In the genomic region with DNA sequence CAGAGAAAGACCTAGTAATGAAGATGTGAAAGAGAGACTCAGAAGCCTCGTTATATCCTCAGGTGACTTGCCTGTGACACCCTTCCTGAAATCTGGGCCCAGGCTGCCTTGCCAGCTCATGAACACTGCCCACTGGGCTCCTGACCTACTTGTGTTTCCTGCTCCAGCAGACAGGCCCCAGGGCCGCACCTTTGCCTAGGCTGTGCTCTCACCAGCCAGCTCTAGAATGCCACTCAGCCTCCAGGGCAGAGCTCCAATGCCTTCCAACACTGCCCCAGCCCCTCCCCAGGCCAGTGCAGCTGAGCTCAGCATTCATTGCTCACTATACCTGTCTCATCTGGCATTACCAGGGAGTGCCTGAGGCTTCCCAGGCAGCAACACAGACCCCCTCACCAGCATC, we compare ENCODE assay signal across 1 cellular context.
TF ChIP-seq lines count a peak whose summit lies in the region.

No MANE protein-coding gene starts in this region.

TF ChIP-seq in H1, 55 proteins besides CTCF, POLR2A, EP300 and RAD21:
- TF ChIP-seq RFX5 (IDR thresholded peaks at IDR 0.05; ENCODE audit: borderline replicate concordance, low read depth, low read length) (no peak), RNF2 (IDR thresholded peaks at IDR 0.05; ENCODE audit: borderline replicate concordance, low read depth, low read length, missing control alignments, poor library complexity, severe bottlenecking) (no peak), KDM5A (IDR thresholded peaks at IDR 0.05; ENCODE audit: low read length) (no peak), TEAD4 (IDR thresholded peaks at IDR 0.05; ENCODE audit: low read depth, low read length) (no peak), SIN3A (conservative IDR thresholded peaks at IDR 0.05 in 1 of 2, IDR thresholded peaks at IDR 0.05 in 1 of 2; ENCODE audit: low read depth in 1 of 2, low read length in 2 of 2) (no peak), CHD1 (IDR thresholded peaks at IDR 0.05; ENCODE audit: low read depth, low read length) (no peak), CHD2 (IDR thresholded peaks at IDR 0.05; ENCODE audit: low read length) (no peak)
- TF ChIP-seq, protein P1, sequence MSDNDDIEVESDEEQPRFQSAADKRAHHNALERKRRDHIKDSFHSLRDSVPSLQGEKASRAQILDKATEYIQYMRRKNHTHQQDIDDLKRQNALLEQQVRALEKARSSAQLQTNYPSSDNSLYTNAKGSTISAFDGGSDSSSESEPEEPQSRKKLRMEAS (IDR thresholded peaks at IDR 0.05): no peak
